ENCODE assay signal across 8 cellular contexts in the genomic region with DNA sequence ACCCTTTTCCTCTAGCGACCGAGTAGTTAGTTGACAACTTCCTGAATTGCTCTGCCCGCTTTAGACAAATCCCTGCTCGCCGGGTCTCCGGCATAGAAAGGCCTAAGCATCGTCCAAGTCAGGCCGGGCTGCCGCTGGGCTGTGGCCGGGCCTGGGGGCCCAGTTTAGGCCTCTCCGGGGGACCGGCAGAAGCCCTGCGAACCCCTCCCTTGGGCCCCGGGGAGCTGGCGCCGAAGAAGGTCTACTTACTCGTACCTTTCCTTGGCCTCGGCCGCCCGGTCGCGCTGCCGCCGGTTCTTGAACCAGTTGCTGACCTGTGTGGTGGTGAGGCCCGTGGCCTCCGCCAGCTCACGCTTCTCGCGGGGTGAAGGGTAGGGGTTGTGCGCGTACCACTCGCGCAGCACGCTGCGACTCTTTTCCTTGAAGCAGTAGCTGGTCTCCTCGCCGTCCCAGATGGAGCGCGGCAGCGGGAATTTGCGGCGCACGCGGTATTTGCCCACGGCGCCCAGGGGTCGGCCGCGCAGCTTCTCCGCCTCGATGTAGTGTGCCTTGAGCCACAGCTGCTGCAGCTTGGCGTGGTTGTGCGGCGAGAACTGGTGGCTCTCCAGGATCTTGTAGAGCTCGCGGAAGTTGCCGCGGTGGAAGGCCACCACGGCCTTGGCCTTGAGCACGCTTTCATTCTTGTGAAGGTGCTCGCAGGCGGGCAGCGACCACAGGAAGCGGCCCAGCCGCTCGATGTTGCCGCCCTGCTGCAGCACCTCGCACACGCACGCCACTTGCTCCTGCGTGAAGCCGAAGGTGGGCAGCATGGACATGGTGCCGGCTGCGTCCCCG. TPM values are rescaled to one million over a fixed set of nuclear protein-coding genes. Genes with fewer than 3 reads are reported as not detected.
DNase-seq lines count a peak whose midpoint lies in the region; ATAC-seq, FAIRE-seq and TF ChIP-seq lines count a peak whose summit lies in the region.

No MANE protein-coding gene starts in this region.

- FAIRE-seq in bronchial epithelial cell (lab: Jason Lieb, UNC), result no peak

- peaks cover 25% of the 10 kb centered on the region for H3K4me1 Mint-ChIP-seq in mesothelial cell of epicardium

- DNase-seq in EH (ENCODE audit: low read depth) (peak; percentile 26), NCI-H1417 treated with DMSO at 0.1 percent for 48 hours (lab: John Stamatoyannopoulos, UW) (peak; percentile 3), bronchial epithelial cell (ENCODE audit: low read depth) (peak; percentile 23), mesothelial cell of epicardium (ENCODE audit: low spot score in 2 of 2, unreplicated experiment in 2 of 2) (no peak), iPS-NIHi11 (ENCODE audit: low spot score) (no peak), HUDEP-2 (lab: John Stamatoyannopoulos, UW; ENCODE audit: unreplicated experiment in 76 of 76) (no peak), superior temporal gyrus (ENCODE audit: extremely low spot score) (no peak)

- H3K27ac Mint-ChIP-seq in mesothelial cell of epicardium, result no peak overlapping the region

- H3K4me3 ChIP-seq in bronchial epithelial cell (ENCODE audit: low read depth, low read length), result peak overlapping the region; percentile 71

- H3K36me3 Mint-ChIP-seq in mesothelial cell of epicardium, result no peaks in the 10 kb centered on the region

- ATAC-seq in HG02798 (IDR thresholded peaks at IDR 0.05; ENCODE audit: poor library complexity, unreplicated experiment), result no peak

- H3K4me3 Mint-ChIP-seq in mesothelial cell of epicardium, result peak overlapping the region; percentile 20

- no peaks in the 10 kb centered on the region for H3K9me3 Mint-ChIP-seq in mesothelial cell of epicardium

- H3K27me3 ChIP-seq in bronchial epithelial cell (ENCODE audit: control insufficient read depth, insufficient read depth, low read length), result no peaks in the 10 kb centered on the region

- TF ChIP-seq CTCF in bronchial epithelial cell (IDR thresholded peaks at IDR 0.05; ENCODE audit: insufficient read depth, low read length, severe bottlenecking) (peak; percentile 4), mesothelial cell of epicardium (IDR thresholded peaks at IDR 0.05; ENCODE audit: unreplicated experiment) (no peak)

- H3K27me3 Mint-ChIP-seq in mesothelial cell of epicardium (ENCODE audit: low read depth), result peaks cover 98% of the 10 kb centered on the region

- peaks cover 5% of the 10 kb centered on the region for H3K36me3 ChIP-seq in bronchial epithelial cell (ENCODE audit: control insufficient read depth, insufficient read depth, low read length)

RNA-seq across cellular contexts. Expression of a gene that starts 0.7 kb away (rescaled TPM):
- total RNA-seq in bronchial epithelial cell (3.7 and 4.2 TPM in 2 replicates), mesothelial cell of epicardium (0.11 TPM in 1 of 3 replicates, not detected in the others)

Comparison
In these comparisons a context has a peak if more than half of its experiments do, and no peak if none do; other contexts are left out.
1. DNase-seq: peak in EH (single experiment), NCI-H1417 treated with DMSO at 0.1 percent for 48 hours (single experiment) and bronchial epithelial cell (single experiment); none in mesothelial cell of epicardium (0 of 2), iPS-NIHi11 (single experiment), HUDEP-2 (0 of 76) and superior temporal gyrus (single experiment).